ENCODE assay signal across 10 cellular contexts in the genomic region with DNA sequence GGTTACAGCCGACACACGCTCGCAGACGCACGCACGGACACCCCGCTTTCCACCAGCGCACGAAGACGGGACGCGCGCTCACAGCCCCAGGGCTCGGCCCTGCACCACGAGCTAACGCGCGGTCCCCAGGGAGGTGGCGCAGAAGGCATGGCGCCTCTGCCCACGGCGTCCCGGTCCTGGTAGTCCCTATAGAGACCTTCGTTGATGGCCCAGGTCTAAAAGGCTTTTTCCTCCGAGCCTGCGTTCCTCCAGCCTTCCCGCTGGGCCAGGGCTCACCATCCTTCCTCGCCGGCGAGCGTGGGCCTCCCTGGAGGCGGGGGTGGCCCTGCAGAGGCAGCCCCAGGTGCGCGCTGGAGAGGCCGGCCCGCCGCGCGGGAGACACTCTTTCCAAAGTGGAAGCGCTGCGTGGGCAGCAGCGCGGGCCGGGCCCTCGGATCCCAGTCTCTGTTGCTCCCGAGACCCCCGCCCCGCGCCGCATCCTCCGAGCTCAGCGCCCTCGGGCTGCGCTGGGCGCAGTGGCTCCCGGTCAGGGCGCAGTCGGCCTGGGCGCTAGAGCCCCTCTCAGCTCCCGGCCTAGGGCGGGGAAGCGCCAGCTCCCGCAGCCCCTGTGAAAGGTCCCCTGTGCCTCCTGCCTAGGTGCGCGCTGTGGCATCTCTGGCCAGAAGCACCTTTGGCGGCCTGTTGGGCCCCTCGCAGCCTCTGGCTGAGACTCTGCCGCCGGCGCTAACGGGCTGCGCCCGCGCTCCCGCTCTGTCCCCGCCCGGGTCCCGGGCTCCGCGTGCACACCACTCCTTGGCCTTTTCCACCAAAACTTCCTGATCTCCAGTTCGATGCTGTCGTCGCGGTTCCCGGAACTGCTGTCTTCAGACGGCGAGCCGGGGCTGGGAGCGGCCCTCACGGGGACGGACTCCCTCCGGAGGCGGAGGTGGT. TPM values are rescaled to one million over a fixed set of nuclear protein-coding genes. Genes with fewer than 3 reads are reported as not detected.
A peak's percentile ranks its signal among the peaks of the same experiment; 100 is the strongest.
DNase-seq lines count a peak whose midpoint lies in the region; ATAC-seq lines count a peak whose summit lies in the region.
"Had no signal": no experiment of that assay in that cellular context is flagged by ENCODE, and none has a peak within 500 bp of the region (broad histone marks: within the 10 kb centered on the region; RNA-seq: fewer than 3 reads in every experiment).

No MANE protein-coding gene starts in this region.

- H3K36me3 Mint-ChIP-seq in activated T-helper 17 cell treated with anti-CD3 and anti-CD28 coated beads, Interleukin-2, amount 50 U/mL, for 72 hours (ENCODE audit: low read depth) = no peaks in the 10 kb centered on the region

- H3K4me3 ChIP-seq in H7 (ENCODE audit: insufficient read depth, low read depth, low read length) = peak overlapping the region; percentile 56
- H3K4me3 ChIP-seq in skeletal muscle cell (ENCODE audit: low read depth, low read length) = peak overlapping the region; percentile 38

- peaks cover 27% of the 10 kb centered on the region for H3K27me3 ChIP-seq in H7 (ENCODE audit: control insufficient read depth, insufficient read depth, low read length)

- H3K36me3 ChIP-seq in H7 (replicated peaks; ENCODE audit: control insufficient read depth, insufficient read depth, low read length) = no peaks in the 10 kb centered on the region
- H3K36me3 ChIP-seq: right lobe of liver had no signal

- ATAC-seq in activated T-helper 17 cell treated with anti-CD3 and anti-CD28 coated beads, Interleukin-2, amount 50 U/mL, for 72 hours (replicated peaks) = no peak
- ATAC-seq in HG03565 (IDR thresholded peaks at IDR 0.05; ENCODE audit: unreplicated experiment) (no peak), GM21619 (IDR thresholded peaks at IDR 0.05; ENCODE audit: unreplicated experiment) (no peak), GM18870 (IDR thresholded peaks at IDR 0.05; ENCODE audit: unreplicated experiment) (no peak)

- H3K4me1 Mint-ChIP-seq in activated T-helper 17 cell treated with anti-CD3 and anti-CD28 coated beads, Interleukin-2, amount 50 U/mL, for 72 hours = no peaks in the 10 kb centered on the region

- no peak overlapping the region for H3K27ac Mint-ChIP-seq in activated T-helper 17 cell treated with anti-CD3 and anti-CD28 coated beads, Interleukin-2, amount 50 U/mL, for 72 hours

- no peaks in the 10 kb centered on the region for H3K9me3 Mint-ChIP-seq in activated T-helper 17 cell treated with anti-CD3 and anti-CD28 coated beads, Interleukin-2, amount 50 U/mL, for 72 hours

- peak; percentile 82 for DNase-seq in H7
- peak; percentile 20 for DNase-seq in iPS DF 19.7 (ENCODE audit: low read depth, low spot score)
- DNase-seq in skeletal muscle cell (ENCODE audit: low read depth) = no peak
- no peak for DNase-seq in SHP77 treated with DMSO at 0.1 percent for 48 hours (lab: John Stamatoyannopoulos, UW)
- DNase-seq: NCI-H2081 treated with DMSO at 0.1 percent for 48 hours, right lobe of liver had no signal

- H3K27me3 Mint-ChIP-seq in activated T-helper 17 cell treated with anti-CD3 and anti-CD28 coated beads, Interleukin-2, amount 50 U/mL, for 72 hours = peaks cover 15% of the 10 kb centered on the region

- peak overlapping the region; percentile 40 for H3K4me3 Mint-ChIP-seq in activated T-helper 17 cell treated with anti-CD3 and anti-CD28 coated beads, Interleukin-2, amount 50 U/mL, for 72 hours

RNA-seq across cellular contexts. Expression of a gene that starts 31.9 kb away (rescaled TPM):
- total RNA-seq in H7 (2014; rRNA removed; shearing (Covaris generic)) = 5.8 and 6.7 TPM in 2 replicates
- 10 to 100 TPM in 1 of 2 donors, 1 to 10 TPM in 1; 8.8 to 13.8 TPM for total RNA-seq in activated T-helper 17 cell treated with anti-CD3 and anti-CD28 coated beads, Interleukin-2, amount 50 U/mL, for 72 hours

Comparison
In these comparisons a context has a peak if more than half of its experiments do, and no peak if none do; other contexts are left out.
1. DNase-seq: peak in H7 (single experiment) and iPS DF 19.7 (single experiment); none in skeletal muscle cell (single experiment) and SHP77 treated with DMSO at 0.1 percent for 48 hours (single experiment).